Comparison of ENCODE assay signal across 7 cellular contexts in the genomic region with DNA sequence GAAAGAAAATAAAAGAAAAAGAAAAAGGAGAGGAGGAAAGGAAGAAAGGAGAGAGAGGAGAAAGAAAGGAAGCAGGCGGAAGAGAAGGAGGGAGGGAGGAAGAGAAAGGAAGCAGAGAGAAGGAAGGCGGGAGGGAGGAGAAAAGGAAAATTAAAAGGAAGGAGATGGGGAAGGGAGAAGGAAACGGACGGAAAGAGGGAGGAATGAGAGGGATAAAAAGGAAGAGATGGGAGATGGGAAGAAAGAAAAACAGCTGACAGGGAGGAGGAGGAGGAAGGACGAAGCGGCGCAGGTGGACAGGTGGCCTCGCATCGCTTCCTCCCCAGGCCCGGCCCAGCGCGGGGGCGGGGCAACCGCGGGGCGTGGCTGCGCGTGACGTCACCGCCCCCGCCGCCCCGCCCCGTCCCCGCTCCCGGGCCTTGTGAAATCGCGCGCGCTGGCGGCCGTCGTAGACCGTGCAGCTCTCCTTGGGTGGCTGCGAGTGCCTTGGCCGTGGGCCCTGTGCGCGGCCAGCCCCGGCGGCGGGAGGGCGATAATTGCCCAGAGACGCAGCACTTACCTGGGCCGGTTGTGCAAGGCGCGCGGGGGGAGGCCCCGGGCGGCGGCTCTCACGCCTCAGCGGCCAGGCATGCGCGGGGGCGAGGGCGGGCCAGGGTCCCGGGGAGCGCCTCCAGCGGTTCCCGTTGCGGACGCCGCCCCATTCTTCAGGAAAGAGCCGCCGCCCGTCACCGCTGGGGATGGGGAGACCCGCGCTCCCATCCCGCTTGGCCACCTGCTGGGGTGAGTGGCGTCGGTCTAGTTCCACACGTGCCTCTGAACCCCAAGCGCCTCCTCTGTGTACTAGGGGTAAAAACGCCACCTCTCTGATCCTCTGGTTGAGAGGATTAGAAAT. TPM values are rescaled to one million over a fixed set of nuclear protein-coding genes. Genes with fewer than 3 reads are reported as not detected.
A peak's percentile ranks its signal among the peaks of the same experiment; 100 is the strongest.
DNase-seq lines count a peak whose midpoint lies in the region; ATAC-seq and TF ChIP-seq lines count a peak whose summit lies in the region.

No MANE protein-coding gene starts in this region.

- no peaks in the 10 kb centered on the region for H3K9me3 Mint-ChIP-seq in chondrocyte (ENCODE audit: low read depth)

- peak overlapping the region; percentile 64 for H3K4me3 Mint-ChIP-seq in chondrocyte (ENCODE audit: unreplicated experiment)

- TF ChIP-seq CTCF in chondrocyte (IDR thresholded peaks at IDR 0.05), result peak; percentile 20

- peak; percentile 75 for DNase-seq in NCI-H2171 treated with DMSO at 0.1 percent for 48 hours (lab: John Stamatoyannopoulos, UW)
- DNase-seq in activated CD4-positive, alpha-beta T cell treated with anti-CD3 and anti-CD28 coated beads for 1 hour, result peak; percentile 64
- DNase-seq in chondrocyte (ENCODE audit: low spot score), result no peak
- peak; percentile 86 for DNase-seq in left kidney (ENCODE audit: low read depth, low spot score)
- DNase-seq in stimulated activated CD4-positive, alpha-beta T cell treated with anti-CD3 and anti-CD28 coated beads, Interleukin-1b, Interleukin-23, amount 100 ng/mL, for 4 hours (ENCODE audit: low read depth in 2 of 2), result peak; percentile 70 to 71

- H3K27me3 Mint-ChIP-seq in chondrocyte (ENCODE audit: low read depth), result peaks cover 51% of the 10 kb centered on the region

- ATAC-seq in GM18511 (IDR thresholded peaks at IDR 0.05; ENCODE audit: unreplicated experiment), result peak; percentile 91
- ATAC-seq in HG02885 (IDR thresholded peaks at IDR 0.05; ENCODE audit: poor library complexity, unreplicated experiment), result peak; percentile 95

- no peak overlapping the region for H3K27ac Mint-ChIP-seq in chondrocyte (ENCODE audit: unreplicated experiment)

- H3K36me3 Mint-ChIP-seq in chondrocyte (ENCODE audit: low read depth), result peaks cover 4% of the 10 kb centered on the region

- peaks cover 6% of the 10 kb centered on the region for H3K4me1 Mint-ChIP-seq in chondrocyte (ENCODE audit: low read depth)

RNA-seq across cellular contexts. Expression of gene FOXE1, which starts 49.6 kb away (rescaled TPM):
- not detected in 3 replicates for total RNA-seq in chondrocyte
